Comparison of ENCODE assay signal across 16 cellular contexts in genomic region chr7:135467207-135467711, GRCh38. TPM values are rescaled to one million over a fixed set of nuclear protein-coding genes. Genes with fewer than 3 reads are reported as not detected.
DNase-seq lines count a peak whose midpoint lies in the region; ATAC-seq and TF ChIP-seq lines count a peak whose summit lies in the region.
"Had no signal": no experiment of that assay in that cellular context is flagged by ENCODE, and none has a peak within 500 bp of the region (broad histone marks: within the 10 kb centered on the region; RNA-seq: fewer than 3 reads in every experiment).

No MANE protein-coding gene starts in this region.

- H3K4me3 Mint-ChIP-seq in MCF 10A (ENCODE audit: unreplicated experiment): no peak overlapping the region
- no peak overlapping the region for H3K4me3 Mint-ChIP-seq in stimulated activated effector memory CD8-positive, alpha-beta T cell treated with anti-CD3 and anti-CD28 coated beads, Interleukin-12 subunit alpha, Interleukin-12 subunit beta, amount 100 ng/mL, for 72 hours
- H3K4me3 Mint-ChIP-seq in effector memory CD8-positive, alpha-beta T cell: no peak overlapping the region
- H3K4me3 Mint-ChIP-seq: activated CD4-positive, alpha-beta T cell treated with anti-CD3 and anti-CD28 coated beads for 36 hours had no signal

- H3K27ac ChIP-seq in mammary epithelial cell (ENCODE audit: insufficient read depth, low read depth, low read length): no peak overlapping the region
- no peak overlapping the region for H3K27ac ChIP-seq in caudate nucleus (ENCODE audit: low read depth, low read length)
- H3K27ac ChIP-seq: parathyroid adenoma had no signal

- H3K36me3 ChIP-seq in mammary epithelial cell (ENCODE audit: insufficient read depth, low read length): no peaks in the 10 kb centered on the region

- no peaks in the 10 kb centered on the region for H3K27me3 ChIP-seq in mammary epithelial cell (ENCODE audit: insufficient read depth, low read length)

- no peaks in the 10 kb centered on the region for H3K9me3 ChIP-seq in mammary epithelial cell (replicated peaks; ENCODE audit: insufficient read depth, low read length)
- H3K9me3 ChIP-seq: Caco-2 had no signal

- H3K4me1 Mint-ChIP-seq in MCF 10A (ENCODE audit: insufficient read depth, unreplicated experiment): no peaks in the 10 kb centered on the region
- H3K4me1 Mint-ChIP-seq in stimulated activated effector memory CD8-positive, alpha-beta T cell treated with anti-CD3 and anti-CD28 coated beads, Interleukin-12 subunit alpha, Interleukin-12 subunit beta, amount 100 ng/mL, for 72 hours: peaks cover 43% of the 10 kb centered on the region
- peaks cover 22 to 44% of the 10 kb centered on the region in 2 donors for H3K4me1 Mint-ChIP-seq in effector memory CD8-positive, alpha-beta T cell (ENCODE audit: low read depth in 2 of 2)

- peaks cover 5% of the 10 kb centered on the region for H3K36me3 Mint-ChIP-seq in MCF 10A (ENCODE audit: insufficient read depth, unreplicated experiment)
- no peaks in the 10 kb centered on the region for H3K36me3 Mint-ChIP-seq in stimulated activated effector memory CD8-positive, alpha-beta T cell treated with anti-CD3 and anti-CD28 coated beads, Interleukin-12 subunit alpha, Interleukin-12 subunit beta, amount 100 ng/mL, for 72 hours
- H3K36me3 Mint-ChIP-seq in effector memory CD8-positive, alpha-beta T cell (ENCODE audit: insufficient read depth): peaks cover 12% of the 10 kb centered on the region

- no peak overlapping the region for H3K9ac ChIP-seq in mammary epithelial cell (ENCODE audit: insufficient read depth, low read length)
- H3K9ac ChIP-seq: parathyroid adenoma had no signal

- H3K27ac Mint-ChIP-seq in MCF 10A (ENCODE audit: low read depth, unreplicated experiment): no peak overlapping the region
- H3K27ac Mint-ChIP-seq in stimulated activated effector memory CD8-positive, alpha-beta T cell treated with anti-CD3 and anti-CD28 coated beads, Interleukin-12 subunit alpha, Interleukin-12 subunit beta, amount 100 ng/mL, for 72 hours: peak overlapping the region; percentile 12
- H3K27ac Mint-ChIP-seq in effector memory CD8-positive, alpha-beta T cell: no peak overlapping the region
- H3K27ac Mint-ChIP-seq: activated CD4-positive, alpha-beta T cell treated with anti-CD3 and anti-CD28 coated beads for 36 hours had no signal

- no peak for TF ChIP-seq CTCF in MCF 10A (IDR thresholded peaks at IDR 0.05; ENCODE audit: unreplicated experiment)
- TF ChIP-seq CTCF in mammary epithelial cell (conservative IDR thresholded peaks at IDR 0.05 in 1 of 2, IDR thresholded peaks at IDR 0.05 in 1 of 2; ENCODE audit: extremely low read depth in 1 of 2, insufficient read depth in 1 of 2, low read depth in 1 of 2, low read length in 2 of 2): no peak

- no peaks in the 10 kb centered on the region for H4K20me1 ChIP-seq in mammary epithelial cell (ENCODE audit: insufficient read depth, low read length)

- POLR2A ChIA-PET in MCF 10A (lab: Yijun Ruan, JAX): interaction anchor here (0.7 to 1.3 kb wide), 3 partner anchors 9 to 1562 kb away, joined by 3 read pairs; no protein-coding TSS in a partner anchor

- 97% methylated on average over 5 of the region's 5 CpGs for WGBS in mammary epithelial cell (ENCODE audit: low coverage, missing lambda C conversion rate)

- H3K27me3 Mint-ChIP-seq in MCF 10A (ENCODE audit: insufficient read depth, unreplicated experiment): no peaks in the 10 kb centered on the region
- no peaks in the 10 kb centered on the region for H3K27me3 Mint-ChIP-seq in effector memory CD8-positive, alpha-beta T cell
- H3K27me3 Mint-ChIP-seq: activated CD4-positive, alpha-beta T cell treated with anti-CD3 and anti-CD28 coated beads for 36 hours had no signal

- BruUV-seq in MCF 10A (replicated peaks; lab: Mats Ljungman, UMichigan): no TSS peak
- BruUV-seq in mammary epithelial cell (replicated peaks; lab: Mats Ljungman, UMichigan): no TSS peak

- in situ Hi-C loops in mammary epithelial cell (cut with MboI; ENCODE audit: low sequenced_read_pairs in 2 of 2): no loop called here

- intact Hi-C loops in MCF 10A (cut with micrococcal nuclease): no loop called here
- intact Hi-C loops in mammary epithelial cell (cut with micrococcal nuclease): no loop called here

- peaks cover 71% of the 10 kb centered on the region for H3K79me2 ChIP-seq in mammary epithelial cell (ENCODE audit: insufficient read depth, low read length)

- ATAC-seq in HG02943 (IDR thresholded peaks at IDR 0.05; ENCODE audit: low read depth, unreplicated experiment): peak; percentile 53
- ATAC-seq in stimulated activated effector memory CD8-positive, alpha-beta T cell treated with anti-CD3 and anti-CD28 coated beads, Interleukin-12 subunit alpha, Interleukin-12 subunit beta, amount 100 ng/mL, for 72 hours: peak; percentile 60
- no peak for ATAC-seq in effector memory CD8-positive, alpha-beta T cell (replicated peaks)
- ATAC-seq: activated CD4-positive, alpha-beta T cell treated with anti-CD3 and anti-CD28 coated beads for 36 hours had no signal

- H2AFZ ChIP-seq in mammary epithelial cell (ENCODE audit: low read depth, low read length): no peak overlapping the region
- H2AFZ ChIP-seq: parathyroid adenoma had no signal

- no peak overlapping the region for H3K4me3 ChIP-seq in mammary epithelial cell (replicated peaks in 1 of 3; ENCODE audit: insufficient read depth in 1 of 3, low read depth in 2 of 3, low read length in 3 of 3)

- H3K9me3 Mint-ChIP-seq in MCF 10A (ENCODE audit: unreplicated experiment): no peaks in the 10 kb centered on the region
- no peaks in the 10 kb centered on the region for H3K9me3 Mint-ChIP-seq in stimulated activated effector memory CD8-positive, alpha-beta T cell treated with anti-CD3 and anti-CD28 coated beads, Interleukin-12 subunit alpha, Interleukin-12 subunit beta, amount 100 ng/mL, for 72 hours
- no peaks in the 10 kb centered on the region for H3K9me3 Mint-ChIP-seq in effector memory CD8-positive, alpha-beta T cell

- H3K4me2 ChIP-seq in mammary epithelial cell (ENCODE audit: insufficient read depth, low read depth, low read length): no peak overlapping the region

- H3K4me1 ChIP-seq in mammary epithelial cell (ENCODE audit: insufficient read depth, low read length): no peaks in the 10 kb centered on the region
- H3K4me1 ChIP-seq: Caco-2, parathyroid adenoma had no signal

- DNase-seq in MCF 10A (ENCODE audit: unreplicated experiment) (peak; percentile 15), mammary epithelial cell (no peak), amniotic epithelial cell (ENCODE audit: low read depth) (peak; percentile 67), caudate nucleus (lab: John Stamatoyannopoulos, UW) (no peak)
- no peak for DNase-seq in stimulated activated effector memory CD8-positive, alpha-beta T cell treated with anti-CD3 and anti-CD28 coated beads, Interleukin-12 subunit alpha, Interleukin-12 subunit beta, amount 100 ng/mL, for 72 hours (ENCODE audit: low spot score in 2 of 2)
- DNase-seq in activated CD4-positive, alpha-beta T cell treated with anti-CD3 and anti-CD28 coated beads, Interleukin-2, amount 50 U/mL, for 4 hours: no peak
- DNase-seq in effector memory CD8-positive, alpha-beta T cell: no peak
- DNase-seq: activated CD4-positive, alpha-beta T cell treated with anti-CD3 and anti-CD28 coated beads for 36 hours; activated gamma-delta T cell; foreskin melanocyte; NCI-H1105; NCI-H226; stimulated activated CD4-positive, alpha-beta T cell treated with anti-CD3 and anti-CD28 coated beads, Interleukin-15, amount 100 ng/mL, for 24 hours had no signal

- dilution Hi-C loops in mammary epithelial cell (cut with HindIII; ENCODE audit: low sequenced_read_pairs): no loop called here

- CTCF ChIA-PET in MCF 10A (lab: Yijun Ruan, JAX) (interaction anchor here (0.6 to 0.7 kb wide), 2 partner anchors 8 to 118 kb away, joined by 3 read pairs; no protein-coding TSS in a partner anchor), mammary epithelial cell (lab: Charles Lee; ENCODE audit: low non-redundant PET) (no interaction called here)

RNA-seq across cellular contexts. Expression of gene CNOT4, which starts 42.6 kb away (rescaled TPM):
- 18.5 and 19.6 TPM in 2 replicates for total RNA-seq in MCF 10A (2022)
- 10 to 100 TPM; 12.7 to 23.1 TPM for total RNA-seq in mammary epithelial cell
- polyA plus RNA-seq in mammary epithelial cell: 10.9 TPM
- polyA minus RNA-seq in mammary epithelial cell: 105 TPM

Comparison
In these comparisons a context has a peak if more than half of its experiments do, and no peak if none do; other contexts are left out.
1. DNase-seq: peak in MCF 10A (single experiment) and amniotic epithelial cell (single experiment); none in mammary epithelial cell (single experiment), stimulated activated effector memory CD8-positive, alpha-beta T cell treated with anti-CD3 and anti-CD28 coated beads, Interleukin-12 subunit alpha, Interleukin-12 subunit beta, amount 100 ng/mL, for 72 hours (0 of 2), activated CD4-positive, alpha-beta T cell treated with anti-CD3 and anti-CD28 coated beads, Interleukin-2, amount 50 U/mL, for 4 hours (0 of 2), effector memory CD8-positive, alpha-beta T cell (0 of 3) and caudate nucleus (0 of 61).